Comparison of ENCODE assay signal across 2 cellular contexts in genomic region chr22:41311487-41311886, GRCh38.
TF ChIP-seq lines count a peak whose summit lies in the region.

No MANE protein-coding gene starts in this region.

TF ChIP-seq in HCT116, 20 proteins besides CTCF, POLR2A, EP300 and RAD21 (continued from another document):
- TF ChIP-seq JUND (IDR thresholded peaks at IDR 0.05) (no peak), EGR1 (IDR thresholded peaks at IDR 0.05; ENCODE audit: low read depth) (no peak), ZBTB33 (IDR thresholded peaks at IDR 0.05; ENCODE audit: extremely low read depth, insufficient replicate concordance, low read length) (no peak)

TF ChIP-seq in WTC11, 78 proteins besides CTCF, POLR2A, EP300 and RAD21 (continued from another document):
- TF ChIP-seq SMAD3 (CRISPR knock-in tag; IDR thresholded peaks at IDR 0.05; ENCODE audit: borderline replicate concordance): no peak
- no peak for TF ChIP-seq GRHL2 (CRISPR knock-in tag; IDR thresholded peaks at IDR 0.05; ENCODE audit: insufficient replicate concordance, severe bottlenecking)
- TF ChIP-seq PRDM15 (CRISPR knock-in tag; IDR thresholded peaks at IDR 0.05): no peak
- no peak for TF ChIP-seq MYBL2 (CRISPR knock-in tag; IDR thresholded peaks at IDR 0.05)
- TF ChIP-seq KAT7 (CRISPR knock-in tag; IDR thresholded peaks at IDR 0.05; ENCODE audit: borderline replicate concordance): no peak
- TF ChIP-seq ZNF512 (CRISPR knock-in tag; IDR thresholded peaks at IDR 0.05; ENCODE audit: borderline replicate concordance): no peak
- no peak for TF ChIP-seq TP53 (CRISPR knock-in tag; IDR thresholded peaks at IDR 0.05)
- TF ChIP-seq RELA (CRISPR knock-in tag; IDR thresholded peaks at IDR 0.05; ENCODE audit: borderline replicate concordance): no peak
- TF ChIP-seq ZNF416 (CRISPR knock-in tag; IDR thresholded peaks at IDR 0.05): no peak
- TF ChIP-seq ZNF425 (CRISPR knock-in tag; conservative IDR thresholded peaks at IDR 0.05): no peak
- no peak for TF ChIP-seq ZNF121 (CRISPR knock-in tag; IDR thresholded peaks at IDR 0.05)
- no peak for TF ChIP-seq USF1 (CRISPR knock-in tag; IDR thresholded peaks at IDR 0.05)
- no peak for TF ChIP-seq NR2C2 (CRISPR knock-in tag; IDR thresholded peaks at IDR 0.05)
